22 cellular contexts compared by ENCODE assay signal in genomic region chr2:220163486-220163885, GRCh38.
"Had no signal": no experiment of that assay in that cellular context is flagged by ENCODE, and none has a peak within 500 bp of the region (broad histone marks: within the 10 kb centered on the region; RNA-seq: fewer than 3 reads in every experiment).

No MANE protein-coding gene starts in this region.

- H3K4me3 ChIP-seq: cardiac muscle cell, esophagus squamous epithelium, left lung, mucosa of descending colon, tibial artery had no signal

- DNase-seq: activated CD4-positive, alpha-beta T cell treated with anti-CD3 and anti-CD28 coated beads for 1 hour; activated CD4-positive, alpha-beta T cell treated with anti-CD3 and anti-CD28 coated beads, Interleukin-2, amount 50 U/mL, for 4 hours; activated gamma-delta T cell; effector CD8-positive, alpha-beta T cell; esophagus squamous epithelium; glutamatergic neuron; hypothalamus; left lung; mucosa of descending colon; naive B cell; stimulated activated CD4-positive, alpha-beta T cell treated with anti-CD3 and anti-CD28 coated beads, Interleukin-12 subunit alpha, Interleukin-12 subunit beta, amount 100 ng/mL, for 4 hours; stimulated activated CD4-positive, alpha-beta T cell treated with anti-CD3 and anti-CD28 coated beads, Interleukin-1b, Interleukin-23, amount 100 ng/mL, for 48 hours; stimulated activated CD8-positive, alpha-beta memory T cell treated with anti-CD3 and anti-CD28 coated beads, Interleukin-4, amount 100 ng/mL, for 48 hours; stimulated activated naive CD4-positive, alpha-beta T cell; tibial artery; WERI-Rb-1 had no signal

- ATAC-seq: left lung, mucosa of descending colon had no signal

- H3K9me3 Mint-ChIP-seq: activated naive CD4-positive, alpha-beta T cell treated with anti-CD3 and anti-CD28 coated beads, Interleukin-2, amount 50 U/mL, for 24 hours; dendritic cell treated with granulocyte-macrophage colony-stimulating factor and Interleukin-4, amounts not matched to agents 40 ng/mL and 50 ng/mL, for 4 days had no signal

- H3K4me3 Mint-ChIP-seq: activated naive CD4-positive, alpha-beta T cell treated with anti-CD3 and anti-CD28 coated beads, Interleukin-2, amount 50 U/mL, for 24 hours; dendritic cell treated with granulocyte-macrophage colony-stimulating factor and Interleukin-4, amounts not matched to agents 40 ng/mL and 50 ng/mL, for 4 days; naive B cell; neural crest cell had no signal

- H3K36me3 Mint-ChIP-seq: activated naive CD4-positive, alpha-beta T cell treated with anti-CD3 and anti-CD28 coated beads, Interleukin-2, amount 50 U/mL, for 24 hours; naive B cell had no signal

- FAIRE-seq: astrocyte, keratinocyte had no signal

- H3K27me3 Mint-ChIP-seq: activated naive CD4-positive, alpha-beta T cell treated with anti-CD3 and anti-CD28 coated beads, Interleukin-2, amount 50 U/mL, for 24 hours; dendritic cell treated with granulocyte-macrophage colony-stimulating factor and Interleukin-4, amounts not matched to agents 40 ng/mL and 50 ng/mL, for 4 days had no signal

- H3K27ac Mint-ChIP-seq: activated naive CD4-positive, alpha-beta T cell treated with anti-CD3 and anti-CD28 coated beads, Interleukin-2, amount 50 U/mL, for 24 hours; dendritic cell treated with granulocyte-macrophage colony-stimulating factor and Interleukin-4, amounts not matched to agents 40 ng/mL and 50 ng/mL, for 4 days had no signal

- H3K4me1 Mint-ChIP-seq: activated naive CD4-positive, alpha-beta T cell treated with anti-CD3 and anti-CD28 coated beads, Interleukin-2, amount 50 U/mL, for 24 hours; naive B cell; neural crest cell had no signal
